10 cellular contexts compared by ENCODE assay signal in the genomic region with DNA sequence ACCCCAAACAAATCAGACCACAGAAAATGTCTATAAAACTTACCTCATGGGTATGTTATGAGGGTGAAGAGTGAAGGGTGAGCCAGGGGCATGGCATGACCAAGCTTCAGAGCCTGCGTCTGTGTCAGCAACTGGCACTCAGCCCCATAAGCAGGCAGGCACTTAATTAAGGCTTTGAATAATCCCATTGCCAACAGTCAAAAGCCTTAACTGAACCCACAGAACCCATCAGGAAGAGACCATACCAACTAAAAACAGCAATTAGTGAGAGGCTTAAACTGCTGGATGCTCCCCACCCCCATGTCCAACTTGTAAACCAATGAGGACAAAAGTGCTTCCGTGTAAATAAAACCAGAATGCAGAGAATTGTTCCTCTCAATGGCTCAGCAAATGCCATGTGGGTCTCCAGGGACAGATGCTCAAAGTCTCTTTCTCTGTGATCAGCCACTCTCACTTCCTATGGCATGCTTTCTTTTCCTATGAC.
DNase-seq lines count a peak whose midpoint lies in the region; ATAC-seq and TF ChIP-seq lines count a peak whose summit lies in the region.
"Had no signal": no experiment of that assay in that cellular context is flagged by ENCODE, and none has a peak within 500 bp of the region (broad histone marks: within the 10 kb centered on the region; RNA-seq: fewer than 3 reads in every experiment).

No MANE protein-coding gene starts in this region.

- no peak for ATAC-seq in HG02588 (IDR thresholded peaks at IDR 0.05; ENCODE audit: unreplicated experiment)

- H3K27me3 Mint-ChIP-seq in endothelial cell (ENCODE audit: unreplicated experiment): peaks cover 2% of the 10 kb centered on the region

- TF ChIP-seq CTCF in epithelial cell of proximal tubule (conservative IDR thresholded peaks at IDR 0.05; ENCODE audit: low read depth, low read length): no peak
- no peak for TF ChIP-seq CTCF in endothelial cell (IDR thresholded peaks at IDR 0.05; ENCODE audit: unreplicated experiment)

- no peak overlapping the region for H3K4me3 Mint-ChIP-seq in endothelial cell (ENCODE audit: unreplicated experiment)

- no peak overlapping the region for H3K4me3 ChIP-seq in epithelial cell of proximal tubule (ENCODE audit: low read depth, low read length)
- H3K4me3 ChIP-seq: esophagus squamous epithelium, prostate gland had no signal

- H3K9me3 Mint-ChIP-seq in endothelial cell (ENCODE audit: unreplicated experiment): no peaks in the 10 kb centered on the region
- H3K9me3 Mint-ChIP-seq: IgD-negative memory B cell had no signal

- DNase-seq in HT1080 (ENCODE audit: low read depth) (peak; percentile 73), NCI-H345 treated with DMSO at 0.1 percent for 48 hours (lab: John Stamatoyannopoulos, UW; ENCODE audit: unreplicated experiment) (peak; percentile 79), epithelial cell of proximal tubule (ENCODE audit: low read depth) (peak; percentile 87), superior temporal gyrus (ENCODE audit: extremely low spot score) (peak; percentile 53), SIG-M5 (lab: John Stamatoyannopoulos, UW) (no peak), endothelial cell (ENCODE audit: low spot score) (no peak)
- DNase-seq: esophagus squamous epithelium had no signal

- peaks cover 26% of the 10 kb centered on the region for H3K4me1 Mint-ChIP-seq in endothelial cell (ENCODE audit: unreplicated experiment)

- no peak overlapping the region for H3K27ac Mint-ChIP-seq in endothelial cell (ENCODE audit: unreplicated experiment)
- H3K27ac Mint-ChIP-seq: IgD-negative memory B cell had no signal

- no peaks in the 10 kb centered on the region for H3K36me3 Mint-ChIP-seq in endothelial cell (ENCODE audit: low read depth, unreplicated experiment)

Comparison
In these comparisons a context has a peak if more than half of its experiments do, and no peak if none do; other contexts are left out.
1. DNase-seq: peak in HT1080 (single experiment), NCI-H345 treated with DMSO at 0.1 percent for 48 hours (single experiment), epithelial cell of proximal tubule (single experiment) and superior temporal gyrus (single experiment); none in SIG-M5 (single experiment) and endothelial cell (single experiment).